Comparison of ENCODE assay signal across 8 cellular contexts in genomic region chr6:73586416-73586974, GRCh38.
A peak's percentile ranks its signal among the peaks of the same experiment; 100 is the strongest.
DNase-seq lines count a peak whose midpoint lies in the region; ATAC-seq lines count a peak whose summit lies in the region.

No MANE protein-coding gene starts in this region.

- intact Hi-C loops in Right ventricle myocardium inferior (cut with DNase I), result no loop called here
- intact Hi-C loops in cardiac septum (cut with DNase I), result no loop called here

- no peak overlapping the region for H3K4me3 ChIP-seq in NT2/D1 (ENCODE audit: insufficient read length, low read depth)
- H3K4me3 ChIP-seq in duodenal mucosa (ENCODE audit: low read depth in 1 of 2, low read length in 2 of 2), result peak overlapping the region; percentile 45 to 48

- peaks cover 0 to 1% (median 0%) of the 10 kb centered on the region in 7 donors for H3K9me3 Mint-ChIP-seq in naive B cell

- H3K27me3 Mint-ChIP-seq in naive B cell, result no peaks in the 10 kb centered on the region

- H3K9ac ChIP-seq in NT2/D1 (ENCODE audit: insufficient read length, low read depth) (peak overlapping the region; percentile 6), duodenal mucosa (ENCODE audit: low read depth in 1 of 2, low read length in 2 of 2) (peak overlapping the region; percentile 22 to 67)

- peak overlapping the region; percentile 98 to 99 (median 98) for H3K27ac Mint-ChIP-seq in naive B cell

- H3K9me3 ChIP-seq in NT2/D1 (ENCODE audit: insufficient read depth, low read length), result no peaks in the 10 kb centered on the region
- no peaks in the 10 kb centered on the region for H3K9me3 ChIP-seq in duodenal mucosa (ENCODE audit: control insufficient read depth in 1 of 2, low read length in 2 of 2)

- H3K4me1 Mint-ChIP-seq in naive B cell, result peaks cover 10 to 45% (median 20%) of the 10 kb centered on the region in 3 donors

- H3K36me3 ChIP-seq in NT2/D1 (ENCODE audit: insufficient read depth, insufficient read length, low read length) (no peaks in the 10 kb centered on the region), duodenal mucosa (ENCODE audit: control insufficient read depth in 1 of 2, insufficient read depth in 2 of 2, low read length in 2 of 2) (no peaks in the 10 kb centered on the region)

- H3K27me3 ChIP-seq in NT2/D1 (ENCODE audit: insufficient read depth, insufficient read length), result no peaks in the 10 kb centered on the region
- H3K27me3 ChIP-seq in duodenal mucosa (ENCODE audit: control insufficient read depth in 1 of 2, insufficient read depth in 2 of 2, low read length in 2 of 2), result no peaks in the 10 kb centered on the region

- no peaks in the 10 kb centered on the region for H3K4me1 ChIP-seq in NT2/D1 (ENCODE audit: insufficient read depth, insufficient read length)
- peaks cover 13 to 18% of the 10 kb centered on the region in 2 donors for H3K4me1 ChIP-seq in duodenal mucosa (ENCODE audit: control insufficient read depth in 1 of 2, insufficient read depth in 2 of 2, low read length in 2 of 2)

- H3K4me3 Mint-ChIP-seq in naive B cell, result peak overlapping the region; percentile 65 to 92 (median 84)

- DNase-seq in Right ventricle myocardium inferior (ENCODE audit: missing footprints) (no peak), cardiac septum (ENCODE audit: low spot score) (no peak), NT2/D1 (ENCODE audit: low read depth, low spot score) (no peak), naive B cell (no peak), NCI-H2196 (lab: John Stamatoyannopoulos, UW; ENCODE audit: unreplicated experiment) (no peak), NCI-H69 (lab: John Stamatoyannopoulos, UW) (no peak)

- no peaks in the 10 kb centered on the region for H3K36me3 Mint-ChIP-seq in naive B cell

- ATAC-seq in Right ventricle myocardium inferior (peak; percentile 53), naive B cell (ENCODE audit: low read depth in 2 of 2) (no peak), HG03196 (IDR thresholded peaks at IDR 0.05; ENCODE audit: unreplicated experiment) (no peak)

- peak overlapping the region; percentile 83 for H3K27ac ChIP-seq in duodenal mucosa (ENCODE audit: low read depth, low read length)
